29 cellular contexts compared by ENCODE assay signal in the genomic region with DNA sequence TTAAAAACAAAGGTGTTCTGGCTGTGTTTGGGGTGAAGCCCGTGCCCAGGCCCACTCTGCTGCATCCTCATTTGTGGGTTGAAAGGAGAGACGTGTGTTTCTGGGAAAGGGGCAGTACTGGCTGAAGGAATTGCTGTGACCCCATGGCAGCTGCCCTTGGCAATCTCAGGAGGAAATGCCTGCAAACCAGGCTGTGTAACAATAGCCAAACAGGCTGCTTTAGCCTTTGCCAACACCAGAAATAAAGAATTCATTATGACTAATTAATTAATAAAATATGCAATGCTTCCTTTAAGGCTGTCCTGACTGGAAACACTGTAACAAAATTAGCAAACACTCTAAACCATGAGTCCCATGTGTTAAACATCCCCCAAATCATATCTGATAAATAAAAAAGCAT. TPM values are rescaled to one million over a fixed set of nuclear protein-coding genes. Genes with fewer than 3 reads are reported as not detected.
A peak's percentile ranks its signal among the peaks of the same experiment; 100 is the strongest.
DNase-seq lines count a peak whose midpoint lies in the region; ATAC-seq and TF ChIP-seq lines count a peak whose summit lies in the region.
"Had no signal": no experiment of that assay in that cellular context is flagged by ENCODE, and none has a peak within 500 bp of the region (broad histone marks: within the 10 kb centered on the region; RNA-seq: fewer than 3 reads in every experiment).

No MANE protein-coding gene starts in this region.

- DNase-seq in AG10803 (ENCODE audit: low read depth) = peak; percentile 75
- DNase-seq in M059J (ENCODE audit: low read depth) = peak; percentile 34
- peak; percentile 14 for DNase-seq in epithelial cell of esophagus (ENCODE audit: low read depth)
- DNase-seq in mesenchymal stem cell = no peak
- no peak for DNase-seq in activated CD4-positive, CD25-positive, alpha-beta regulatory T cell treated with anti-CD3 and anti-CD28 coated beads, Interleukin-2, amount 50 U/mL, for 72 hours
- no peak for DNase-seq in activated effector memory CD4-positive, alpha-beta T cell treated with Interleukin-2 at 50 U/mL for 16 hours
- DNase-seq: activated effector memory CD4-positive, alpha-beta T cell treated with anti-CD3 and anti-CD28 coated beads, Interleukin-2, amount 50 U/mL, for 16 hours; activated naive CD8-positive, alpha-beta T cell treated with anti-CD3 and anti-CD28 coated beads for 36 hours; activated T-cell treated with anti-CD3 and anti-CD28 coated beads for 4 hours; Caco-2; cerebellar nuclear complex; DMS79; gastrocnemius medialis; Karpas-422; left ventricle myocardium inferior; naive thymus-derived CD8-positive, alpha-beta T cell; NCI-H1048; NCI-H1694; NCI-H446 treated with DMSO at 0.1 percent for 48 hours; occipital lobe; stimulated activated CD4-positive, alpha-beta T cell treated with anti-CD3 and anti-CD28 coated beads, Interleukin-1b, Interleukin-23, amount 100 ng/mL, for 48 hours had no signal

- no peaks in the 10 kb centered on the region for H3K79me1 ChIP-seq in mesenchymal stem cell (replicated peaks; ENCODE audit: low read length, poor library complexity, severe bottlenecking)

- H3K4me1 ChIP-seq in mesenchymal stem cell (ENCODE audit: control insufficient read depth, insufficient read depth, low read depth, low read length) = peaks cover 2% of the 10 kb centered on the region
- H3K4me1 ChIP-seq: ascending aorta, Caco-2, gastrocnemius medialis had no signal

- no peak overlapping the region for H2BK5ac ChIP-seq in mesenchymal stem cell (ENCODE audit: low read depth, low read length, poor library complexity, severe bottlenecking)

- no peak overlapping the region for H2AK5ac ChIP-seq in mesenchymal stem cell (ENCODE audit: low read length, severe bottlenecking)

- WGBS in mesenchymal stem cell = 94% methylated on average over 2 of the region's 2 CpGs

- no peak overlapping the region for H3K4ac ChIP-seq in mesenchymal stem cell (ENCODE audit: low read depth in 1 of 2, low read length in 2 of 2)

- no peak overlapping the region for H3K23ac ChIP-seq in mesenchymal stem cell (ENCODE audit: low read length in 2 of 2)

- H2AFZ ChIP-seq in mesenchymal stem cell (ENCODE audit: low read depth, low read length) = no peak overlapping the region

- no peak overlapping the region for H3K4me2 ChIP-seq in mesenchymal stem cell (ENCODE audit: low read length, poor library complexity, severe bottlenecking)
- H3K4me2 ChIP-seq: smooth muscle cell had no signal

- H3K9me3 ChIP-seq in mesenchymal stem cell (ENCODE audit: control insufficient read depth, low read length) = peaks cover 8% of the 10 kb centered on the region
- H3K9me3 ChIP-seq: ascending aorta, gastrocnemius medialis, tibial nerve had no signal

- no peaks in the 10 kb centered on the region for H3K27me3 ChIP-seq in mesenchymal stem cell (ENCODE audit: control insufficient read depth in 1 of 2, insufficient read depth in 1 of 2, low read length in 2 of 2)
- H3K27me3 ChIP-seq: ascending aorta; BLaER1 treated with 17β-estradiol and CSF1 and Interleukin-3, amounts not matched to agents 10 nM and 100 nM; dorsolateral prefrontal cortex; gastrocnemius medialis; tibial nerve had no signal

- H4K91ac ChIP-seq in mesenchymal stem cell (ENCODE audit: low read length) = no peak overlapping the region

- H2BK15ac ChIP-seq in mesenchymal stem cell (ENCODE audit: low read depth, poor library complexity, severe bottlenecking) = no peak overlapping the region

- peak overlapping the region; percentile 46 for H3K9ac ChIP-seq in mesenchymal stem cell (ENCODE audit: low read length)
- H3K9ac ChIP-seq: BLaER1 treated with 17β-estradiol and CSF1 and Interleukin-3, amounts not matched to agents 10 nM and 100 nM had no signal

- no peak overlapping the region for H3K14ac ChIP-seq in mesenchymal stem cell (ENCODE audit: low read length in 2 of 2)

- H3K18ac ChIP-seq in mesenchymal stem cell (ENCODE audit: low read depth in 1 of 2, low read length in 2 of 2) = peak overlapping the region in 1 of 2 experiments; percentile 66

- no peak overlapping the region for H3K4me3 ChIP-seq in AG10803 (ENCODE audit: low read length)
- H3K4me3 ChIP-seq in epithelial cell of esophagus (ENCODE audit: low read length) = no peak overlapping the region
- H3K4me3 ChIP-seq in mesenchymal stem cell (ENCODE audit: insufficient read depth in 1 of 2, low read depth in 1 of 2, low read length in 2 of 2) = no peak overlapping the region
- H3K4me3 ChIP-seq: ascending aorta; BLaER1 treated with 17β-estradiol and CSF1 and Interleukin-3, amounts not matched to agents 10 nM and 100 nM; dorsolateral prefrontal cortex; gastrocnemius medialis; left ventricle myocardium inferior; smooth muscle cell; tibial nerve had no signal

- no peaks in the 10 kb centered on the region for H3K36me3 ChIP-seq in mesenchymal stem cell (ENCODE audit: control insufficient read depth in 1 of 2, insufficient read depth in 2 of 2, low read depth in 1 of 2, low read length in 2 of 2)
- H3K36me3 ChIP-seq: ascending aorta; BLaER1 treated with 17β-estradiol and CSF1 and Interleukin-3, amounts not matched to agents 10 nM and 100 nM; gastrocnemius medialis; left ventricle myocardium inferior; tibial nerve had no signal

- TF ChIP-seq CTCF in AG10803 (conservative IDR thresholded peaks at IDR 0.05; ENCODE audit: low read length) (no peak), epithelial cell of esophagus (IDR thresholded peaks at IDR 0.05; ENCODE audit: insufficient read depth, low read depth, low read length, missing control alignments) (no peak)

- H2BK12ac ChIP-seq in mesenchymal stem cell (ENCODE audit: low read length in 2 of 2) = no peak overlapping the region

- no peak overlapping the region for H2BK120ac ChIP-seq in mesenchymal stem cell (ENCODE audit: low read depth, low read length)

- H4K8ac ChIP-seq in mesenchymal stem cell (ENCODE audit: low read length) = no peak overlapping the region

- ATAC-seq in GM21381 (IDR thresholded peaks at IDR 0.05; ENCODE audit: unreplicated experiment) (no peak), GM19467 (IDR thresholded peaks at IDR 0.05; ENCODE audit: unreplicated experiment) (no peak)
- ATAC-seq: gastrocnemius medialis; naive thymus-derived CD8-positive, alpha-beta T cell had no signal

- no peak overlapping the region for H3K27ac ChIP-seq in mesenchymal stem cell (ENCODE audit: low read length, poor library complexity, severe bottlenecking)
- H3K27ac ChIP-seq: ascending aorta; BLaER1 treated with 17β-estradiol and CSF1 and Interleukin-3, amounts not matched to agents 10 nM and 100 nM; dorsolateral prefrontal cortex; gastrocnemius medialis; HL-60; left ventricle myocardium inferior; tibial nerve had no signal

RNA-seq across cellular contexts. Expression of a gene that starts 53.0 kb away (rescaled TPM):
- 47.1 and 93.0 TPM in 2 replicates for total RNA-seq in M059J (2014; rRNA removed; shearing (Covaris generic))
- polyA plus RNA-seq in mesenchymal stem cell (2013, experiment 1 of 2) = 57.8 TPM
- polyA plus RNA-seq in mesenchymal stem cell (2013, experiment 2 of 2) = 61.2 TPM

Comparison
In these comparisons a context has a peak if more than half of its experiments do, and no peak if none do; other contexts are left out.
1. DNase-seq: peak in AG10803 (single experiment), M059J (single experiment) and epithelial cell of esophagus (single experiment); none in mesenchymal stem cell (single experiment), activated CD4-positive, CD25-positive, alpha-beta regulatory T cell treated with anti-CD3 and anti-CD28 coated beads, Interleukin-2, amount 50 U/mL, for 72 hours (single experiment) and activated effector memory CD4-positive, alpha-beta T cell treated with Interleukin-2 at 50 U/mL for 16 hours (single experiment).